ENCODE assay signal across 1 cellular context in genomic region chr1:53160924-53161378, GRCh38.
TF ChIP-seq lines count a peak whose summit lies in the region.

No MANE protein-coding gene starts in this region.

TF ChIP-seq in HepG2, 621 proteins besides CTCF, POLR2A, EP300 and RAD21 (continued from another document and continues in another):
- TF ChIP-seq ZNF318 (CRISPR knock-in tag; IDR thresholded peaks at IDR 0.05) (peak; percentile 93), RNF219 (CRISPR knock-in tag; IDR thresholded peaks at IDR 0.05) (no peak), KDM3A (CRISPR knock-in tag; IDR thresholded peaks at IDR 0.05; ENCODE audit: low read depth) (peak; percentile 93), JUN (CRISPR knock-in tag; IDR thresholded peaks at IDR 0.05) (peak; percentile 94), AHR (CRISPR knock-in tag; IDR thresholded peaks at IDR 0.05) (no peak; the same call in 1 of the 2 replicates), SAFB2 (CRISPR knock-in tag; IDR thresholded peaks at IDR 0.05; ENCODE audit: borderline replicate concordance, low read depth) (no peak), ZSCAN21 (CRISPR knock-in tag; IDR thresholded peaks at IDR 0.05; ENCODE audit: borderline replicate concordance) (peak; percentile 79), PPARG (CRISPR knock-in tag; conservative IDR thresholded peaks at IDR 0.05) (peak; percentile 93), GZF1 (CRISPR knock-in tag; IDR thresholded peaks at IDR 0.05) (peak; percentile 84; the same call in 1 of the 2 replicates), ZNF773 (CRISPR knock-in tag; IDR thresholded peaks at IDR 0.05; ENCODE audit: borderline replicate concordance) (no peak), CCDC6 (CRISPR knock-in tag; IDR thresholded peaks at IDR 0.05) (peak; percentile 66; the same call in 1 of the 2 replicates), MED8 (CRISPR knock-in tag; IDR thresholded peaks at IDR 0.05; ENCODE audit: insufficient replicate concordance) (no peak), ZNF616 (CRISPR knock-in tag; IDR thresholded peaks at IDR 0.05; ENCODE audit: low read depth) (no peak), ZFP37 (CRISPR knock-in tag; IDR thresholded peaks at IDR 0.05; ENCODE audit: borderline replicate concordance) (peak; percentile 72; the same call in 1 of the 2 replicates), ZNF737 (CRISPR knock-in tag; IDR thresholded peaks at IDR 0.05; ENCODE audit: borderline replicate concordance) (no peak), POLR2AphosphoS5 (IDR thresholded peaks at IDR 0.05; ENCODE audit: low read depth, low read length) (peak; percentile 58), ZNF331 (CRISPR knock-in tag; IDR thresholded peaks at IDR 0.05) (peak; percentile 92), NFKBIZ (CRISPR knock-in tag; IDR thresholded peaks at IDR 0.05) (peak; percentile 93), PAWR (CRISPR knock-in tag; IDR thresholded peaks at IDR 0.05; ENCODE audit: borderline replicate concordance) (no peak), ZNF34 (CRISPR knock-in tag; IDR thresholded peaks at IDR 0.05; ENCODE audit: borderline replicate concordance) (no peak), ZNF512B (CRISPR knock-in tag; IDR thresholded peaks at IDR 0.05; ENCODE audit: borderline replicate concordance) (peak; percentile 99), PCBP2 (optimal IDR thresholded peaks at IDR 0.05; ENCODE audit: low read depth, low read length, poor library complexity, severe bottlenecking) (no peak), ZSCAN29 (CRISPR knock-in tag; conservative IDR thresholded peaks at IDR 0.05) (peak; percentile 82; the same call in 1 of the 2 replicates), ZNF703 (CRISPR knock-in tag; IDR thresholded peaks at IDR 0.05; ENCODE audit: borderline replicate concordance) (no peak), ZNF136 (CRISPR knock-in tag; IDR thresholded peaks at IDR 0.05; ENCODE audit: low read depth) (no peak), ZNF180 (CRISPR knock-in tag; IDR thresholded peaks at IDR 0.05; ENCODE audit: borderline replicate concordance, low read depth) (no peak), ZNF431 (CRISPR knock-in tag; IDR thresholded peaks at IDR 0.05; ENCODE audit: borderline replicate concordance, low read depth) (peak; percentile 94), ZNF574 (CRISPR knock-in tag; IDR thresholded peaks at IDR 0.05) (peak; percentile 96), ZFP82 (CRISPR knock-in tag; IDR thresholded peaks at IDR 0.05; ENCODE audit: borderline replicate concordance) (0 out of 2 replicates have a peak, but pooled peaks have one; percentile 51), ATF6 (CRISPR knock-in tag; conservative IDR thresholded peaks at IDR 0.05) (no peak), SKIL (CRISPR knock-in tag; IDR thresholded peaks at IDR 0.05; ENCODE audit: borderline replicate concordance) (peak; percentile 59; the same call in 1 of the 2 replicates), BRF2 (CRISPR knock-in tag; IDR thresholded peaks at IDR 0.05) (no peak), ZFP36 (IDR thresholded peaks at IDR 0.05; ENCODE audit: borderline replicate concordance, low read depth, low read length, partially characterized antibody) (no peak), TFDP2 (CRISPR knock-in tag; IDR thresholded peaks at IDR 0.05) (peak; percentile 58)
